8 cellular contexts compared by ENCODE assay signal in the genomic region with DNA sequence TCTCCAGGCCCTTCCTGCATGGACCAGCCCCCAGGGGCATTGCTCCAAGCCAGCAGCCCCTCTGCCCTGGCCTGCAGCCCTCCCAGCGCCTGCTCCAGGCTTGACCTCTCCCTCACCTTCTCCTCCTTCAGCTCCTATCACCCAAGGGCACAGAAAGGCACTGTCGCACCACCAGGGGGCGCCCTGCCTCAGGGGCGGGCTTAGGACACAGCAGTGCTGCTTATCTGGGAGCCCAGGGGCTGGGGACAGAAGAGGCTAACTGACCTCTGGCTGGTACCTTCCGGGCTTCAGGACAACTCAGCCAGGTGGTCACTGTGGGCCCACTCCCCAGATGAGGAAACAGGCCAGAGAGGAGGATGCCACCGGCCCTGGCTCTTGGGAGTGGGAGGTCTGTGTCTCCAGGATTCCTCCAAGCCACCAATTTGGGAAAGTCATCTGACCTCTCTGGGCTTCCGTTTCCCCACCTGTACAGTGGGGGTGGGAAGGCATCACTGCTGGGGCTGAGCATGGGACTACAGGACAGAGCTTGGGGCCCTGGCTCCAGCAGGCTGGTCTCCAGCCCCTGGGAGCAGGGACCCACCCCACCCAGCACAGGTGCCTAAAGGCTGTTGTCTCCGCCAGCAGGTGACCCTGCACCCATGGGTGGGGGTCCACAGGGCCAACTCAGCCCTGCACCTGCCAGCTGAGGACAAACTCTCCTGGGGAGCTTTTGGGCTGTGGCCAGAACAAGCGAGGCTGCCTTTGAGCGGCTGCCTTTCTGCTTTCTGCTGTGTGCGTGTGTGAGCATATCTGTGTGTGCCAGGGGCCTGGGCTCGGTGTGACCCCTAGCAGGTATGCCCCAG. TPM values are rescaled to one million over a fixed set of nuclear protein-coding genes. Genes with fewer than 3 reads are reported as not detected.
DNase-seq lines count a peak whose midpoint lies in the region; TF ChIP-seq lines count a peak whose summit lies in the region.

No MANE protein-coding gene starts in this region.

- no peak overlapping the region for H3K4me2 ChIP-seq in parathyroid adenoma (ENCODE audit: low read length)

- no peaks in the 10 kb centered on the region for H3K27me3 Mint-ChIP-seq in activated naive CD8-positive, alpha-beta T cell

- peak overlapping the region; percentile 47 for H3K4me3 Mint-ChIP-seq in activated naive CD8-positive, alpha-beta T cell

- H2AFZ ChIP-seq in parathyroid adenoma = peak overlapping the region; percentile 9

- H3K27ac ChIP-seq in parathyroid adenoma = peak overlapping the region; percentile 33
- peak overlapping the region; percentile 3 to 89 (median 68) for H3K27ac ChIP-seq in tibial nerve

- H3K27me3 ChIP-seq in parathyroid adenoma (ENCODE audit: control insufficient read depth, insufficient read depth, low read length) (no peaks in the 10 kb centered on the region), tibial nerve (no peaks in the 10 kb centered on the region)

- no peak for TF ChIP-seq POLR2A in tibial nerve (IDR thresholded peaks at IDR 0.05)

- peaks cover 34% of the 10 kb centered on the region for H3K4me1 ChIP-seq in parathyroid adenoma
- peaks cover 0 to 78% (median 44%) of the 10 kb centered on the region in 4 donors for H3K4me1 ChIP-seq in tibial nerve

- H3K79me2 ChIP-seq in parathyroid adenoma = no peaks in the 10 kb centered on the region

- TF ChIP-seq CTCF in parathyroid adenoma (IDR thresholded peaks at IDR 0.05) (peak; percentile 98), tibial nerve (IDR thresholded peaks at IDR 0.05) (peak; percentile 85 to 93 (median 90))

- DNase-seq in ACHN (peak; percentile 79), GM19240 (ENCODE audit: insufficient read length, low spot score) (peak; percentile 88), NCI-H128 (lab: John Stamatoyannopoulos, UW; ENCODE audit: unreplicated experiment) (peak; percentile 50), SW480 (ENCODE audit: low spot score) (peak; percentile 90), head of caudate nucleus (peak; percentile 58 to 93 (median 84)), tibial nerve (ENCODE audit: low spot score in 2 of 2) (peak; percentile 65 to 79)

- H3K27ac Mint-ChIP-seq in activated naive CD8-positive, alpha-beta T cell = no peak overlapping the region

- H3K9me3 ChIP-seq in parathyroid adenoma (ENCODE audit: control insufficient read depth, low read length) (no peaks in the 10 kb centered on the region), tibial nerve (no peaks in the 10 kb centered on the region)

- H3K9ac ChIP-seq in parathyroid adenoma = no peak overlapping the region

- H3K4me3 ChIP-seq in parathyroid adenoma (ENCODE audit: low read depth, low read length) (no peak overlapping the region), tibial nerve (no peak overlapping the region)

- intact Hi-C loops in head of caudate nucleus (cut with DNase I) = loop anchor here (5.0 to 10.0 kb wide), 2 partner anchors 77 to 194 kb away; partner anchors contain the start of gene JAG2

- no peaks in the 10 kb centered on the region for H3K36me3 Mint-ChIP-seq in activated naive CD8-positive, alpha-beta T cell

- TF ChIP-seq EP300 in tibial nerve (IDR thresholded peaks at IDR 0.05) = no peak

- in situ Hi-C loops in ACHN (cut with HindIII; ENCODE audit: low pct_ligation_motif_present, low pct_unique_long_range_greater_than_20kb, low sequenced_read_pairs) = no loop called here

- 36 to 41% methylated on average over 10 to 11 of the region's 12 CpGs for WGBS in tibial nerve, 2 donors

- no peaks in the 10 kb centered on the region for H3K9me3 Mint-ChIP-seq in activated naive CD8-positive, alpha-beta T cell (ENCODE audit: low read depth)

- H3K4me1 Mint-ChIP-seq in activated naive CD8-positive, alpha-beta T cell (ENCODE audit: low read depth) = peaks cover 20% of the 10 kb centered on the region

- H3K36me3 ChIP-seq in parathyroid adenoma (ENCODE audit: control insufficient read depth, insufficient read depth, low read length) (no peaks in the 10 kb centered on the region), tibial nerve (no peaks in the 10 kb centered on the region)

RNA-seq across cellular contexts. Expression of gene GPR132, which starts 25.5 kb away (rescaled TPM):
- 1 to 10 TPM; 1.5 to 7.7 (median 5.4) TPM for total RNA-seq in tibial nerve
